24 cellular contexts compared by ENCODE assay signal in genomic region chr2:112311932-112312331, GRCh38.
"Had no signal": no experiment of that assay in that cellular context is flagged by ENCODE, and none has a peak within 500 bp of the region (broad histone marks: within the 10 kb centered on the region; RNA-seq: fewer than 3 reads in every experiment).

No MANE protein-coding gene starts in this region.

- H3K9me3 ChIP-seq: left ventricle myocardium inferior, neutrophil, sigmoid colon, spleen, tibial nerve, uterus had no signal

- H3K4me1 ChIP-seq: left ventricle myocardium inferior, neural progenitor cell, sigmoid colon, spleen, tibial nerve, uterus had no signal

- H3K27ac ChIP-seq: left ventricle myocardium inferior, neural progenitor cell, neutrophil, sigmoid colon, spleen, tibial nerve, uterus had no signal

- H2AFZ ChIP-seq: neural progenitor cell had no signal

- FAIRE-seq: small intestine had no signal

- H3K4me3 ChIP-seq: left ventricle myocardium inferior, lung, neural progenitor cell, sigmoid colon, spleen, tibial nerve, uterus had no signal

- H3K4me2 ChIP-seq: neural progenitor cell had no signal

- H3K36me3 ChIP-seq: uterus had no signal

- DNase-seq: hypothalamus; immature natural killer cell; islet precursor cell; left ventricle myocardium inferior; mesendoderm; naive B cell; natural killer cell; nephron progenitor cell; occipital lobe; retina; right cardiac atrium; sigmoid colon; small intestine; spleen; stimulated activated CD4-positive, alpha-beta T cell treated with anti-CD3 and anti-CD28 coated beads, Interleukin-4, amount 100 ng/mL, for 24 hours; stimulated activated naive CD4-positive, alpha-beta T cell treated with Interleukin-2 at 50 U/mL for 16 hours; stimulated activated naive CD8-positive, alpha-beta T cell treated with anti-CD3 and anti-CD28 coated beads, Interleukin-15, amount 100 ng/mL, for 72 hours; substantia nigra; uterus had no signal

- H3K27me3 ChIP-seq: neural progenitor cell, neutrophil, sigmoid colon, spleen, tibial nerve, uterus had no signal

- ATAC-seq: natural killer cell; right cardiac atrium; stimulated activated memory B cell treated with anti-CD40 and anti-IgM and Interleukin-4, amounts not matched to agents 10 μg/mL and 1 μg/mL and 100 μg/mL, for 72 hours; stimulated activated naive CD8-positive, alpha-beta T cell treated with anti-CD3 and anti-CD28 coated beads, Interleukin-15, amount 100 ng/mL, for 72 hours had no signal

- H3K9ac ChIP-seq: neural progenitor cell had no signal
